16 cellular contexts compared by ENCODE assay signal in the genomic region with DNA sequence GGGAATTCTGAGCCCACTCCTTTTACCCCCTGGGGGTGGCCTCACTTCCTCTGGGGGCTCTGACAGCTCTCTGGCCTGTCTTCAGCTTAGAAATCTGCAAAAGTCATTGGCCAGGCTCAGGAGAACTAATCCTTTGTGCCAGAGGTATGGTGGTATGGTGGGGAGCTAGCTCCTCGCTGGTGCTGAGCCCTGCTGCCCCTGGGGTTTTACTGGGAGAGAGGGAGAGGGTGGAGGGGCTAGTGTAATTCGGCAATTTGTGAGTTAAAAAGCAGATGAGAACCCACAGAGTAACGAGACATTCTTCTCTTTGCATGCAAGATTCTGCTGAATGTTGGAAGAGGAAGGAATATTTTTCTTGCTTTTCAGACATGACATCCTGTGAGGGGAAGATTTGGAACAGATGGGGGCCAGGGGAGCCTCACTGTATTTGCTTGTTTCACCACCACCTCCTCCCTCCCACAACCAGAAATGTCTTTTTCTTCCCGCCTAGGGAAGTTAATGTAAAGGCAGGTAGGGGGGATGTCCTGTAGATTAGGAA.
DNase-seq lines count a peak whose midpoint lies in the region; ATAC-seq and TF ChIP-seq lines count a peak whose summit lies in the region.
"Had no signal": no experiment of that assay in that cellular context is flagged by ENCODE, and none has a peak within 500 bp of the region (broad histone marks: within the 10 kb centered on the region; RNA-seq: fewer than 3 reads in every experiment).

No MANE protein-coding gene starts in this region.

- H3K9me3 ChIP-seq in HUES48 (ENCODE audit: control insufficient read depth, insufficient read depth, low read length) (no peaks in the 10 kb centered on the region), left lung (no peaks in the 10 kb centered on the region), subcutaneous abdominal adipose tissue (ENCODE audit: control insufficient read depth in 5 of 5, low read length in 5 of 5) (no peaks in the 10 kb centered on the region), thyroid gland (no peaks in the 10 kb centered on the region)
- H3K9me3 ChIP-seq: MG63, suprapubic skin had no signal

- H3K4me1 Mint-ChIP-seq in WTC11: peaks cover 45% of the 10 kb centered on the region

- peaks cover 4% of the 10 kb centered on the region for H3K9me3 Mint-ChIP-seq in WTC11

- POLR2A ChIA-PET in WTC11 (lab: Charles Lee): interaction anchor here (0.6 to 1.1 kb wide), 2 partner anchors 63 to 84 kb away, joined by 3 to 4 read pairs; no protein-coding TSS in a partner anchor

- peaks cover 18% of the 10 kb centered on the region for H3K36me3 Mint-ChIP-seq in WTC11
- H3K36me3 Mint-ChIP-seq: CD4-positive, CD25-positive, alpha-beta regulatory T cell had no signal

- no peak for TF ChIP-seq POLR2A in thyroid gland (IDR thresholded peaks at IDR 0.05)

- no peak for TF ChIP-seq CTCF in WTC11 (IDR thresholded peaks at IDR 0.05)
- TF ChIP-seq CTCF in left lung (IDR thresholded peaks at IDR 0.05): no peak
- no peak for TF ChIP-seq CTCF in thyroid gland (IDR thresholded peaks at IDR 0.05)

- peak overlapping the region; percentile 94 for H3K27ac Mint-ChIP-seq in WTC11

- no peaks in the 10 kb centered on the region for H3K36me3 ChIP-seq in HUES48 (ENCODE audit: control insufficient read depth, insufficient read depth, low read length)
- H3K36me3 ChIP-seq in left lung: no peaks in the 10 kb centered on the region
- no peaks in the 10 kb centered on the region for H3K36me3 ChIP-seq in subcutaneous abdominal adipose tissue (ENCODE audit: control insufficient read depth in 5 of 5, insufficient read depth in 5 of 5, low read length in 5 of 5)
- no peaks in the 10 kb centered on the region for H3K36me3 ChIP-seq in thyroid gland
- H3K36me3 ChIP-seq: MG63, suprapubic skin had no signal

- DNase-seq in WTC11 (ENCODE audit: low spot score) (no peak), left lung (no peak), thyroid gland (no peak), DMS114 treated with DMSO at 0.1 percent for 48 hours (lab: John Stamatoyannopoulos, UW; ENCODE audit: unreplicated experiment) (no peak), NCI-H2081 treated with DMSO at 0.1 percent for 48 hours (lab: John Stamatoyannopoulos, UW) (no peak)
- DNase-seq: CD4-positive, CD25-positive, alpha-beta regulatory T cell; H7; hippocampal formation; MG63; naive B cell; NCI-H2029; stimulated activated CD4-positive, alpha-beta T cell treated with anti-CD3 and anti-CD28 coated beads, Interleukin-1b, Interleukin-23, amount 100 ng/mL, for 48 hours had no signal

- H3K9ac ChIP-seq in HUES48 (ENCODE audit: low read depth, low read length) (no peak overlapping the region), subcutaneous abdominal adipose tissue (ENCODE audit: low read length in 5 of 5) (no peak overlapping the region)

- 37 to 55% methylated on average over 4 of the region's 4 CpGs for WGBS in thyroid gland, 2 donors

- intact Hi-C loops in left lung (cut with DNase I): no loop called here
- intact Hi-C loops in thyroid gland (cut with DNase I): no loop called here

- peak overlapping the region; percentile 6; the same call in 1 of the 2 replicates for H3K4me3 Mint-ChIP-seq in WTC11
- H3K4me3 Mint-ChIP-seq: activated T-helper 17 cell treated with anti-CD3 and anti-CD28 coated beads, Interleukin-2, amount 50 U/mL, for 72 hours; CD4-positive, CD25-positive, alpha-beta regulatory T cell had no signal

- peaks cover 22% of the 10 kb centered on the region for H3K4me1 ChIP-seq in HUES48 (ENCODE audit: control insufficient read depth, insufficient read depth, low read length)
- peaks cover 13 to 38% of the 10 kb centered on the region in 2 donors for H3K4me1 ChIP-seq in left lung
- peaks cover 8 to 40% (median 37%) of the 10 kb centered on the region in 5 donors for H3K4me1 ChIP-seq in subcutaneous abdominal adipose tissue (ENCODE audit: control insufficient read depth in 5 of 5, insufficient read depth in 5 of 5, low read length in 5 of 5)
- H3K4me1 ChIP-seq in thyroid gland: peaks cover 24 to 40% of the 10 kb centered on the region in 2 donors

- peak overlapping the region; percentile 65 for H3K27ac ChIP-seq in HUES48 (ENCODE audit: low read depth, low read length)
- peak overlapping the region; percentile 24 to 48 for H3K27ac ChIP-seq in left lung
- H3K27ac ChIP-seq in subcutaneous abdominal adipose tissue (ENCODE audit: low read depth, low read length): peak overlapping the region; percentile 59
- no peak overlapping the region for H3K27ac ChIP-seq in thyroid gland
- H3K27ac ChIP-seq: suprapubic skin had no signal

- no peak overlapping the region for H3K4me3 ChIP-seq in HUES48 (ENCODE audit: low read depth, low read length)
- H3K4me3 ChIP-seq in left lung: no peak overlapping the region
- H3K4me3 ChIP-seq in subcutaneous abdominal adipose tissue (ENCODE audit: low read depth in 1 of 5, low read length in 5 of 5): no peak overlapping the region
- H3K4me3 ChIP-seq in thyroid gland (replicated peaks in 1 of 3): no peak overlapping the region
- H3K4me3 ChIP-seq: MG63, suprapubic skin had no signal

- peaks cover 5% of the 10 kb centered on the region for H3K27me3 Mint-ChIP-seq in WTC11 (ENCODE audit: low read depth)
- H3K27me3 Mint-ChIP-seq: activated T-helper 17 cell treated with anti-CD3 and anti-CD28 coated beads, Interleukin-2, amount 50 U/mL, for 72 hours had no signal

- peak; percentile 69 for ATAC-seq in WTC11
- ATAC-seq in left lung: no peak
- ATAC-seq: activated T-helper 17 cell treated with anti-CD3 and anti-CD28 coated beads, Interleukin-2, amount 50 U/mL, for 72 hours had no signal

- CTCF ChIA-PET in WTC11 (lab: Charles Lee): interaction anchor here (0.7 to 1.8 kb wide), 6 partner anchors 33 to 265 kb away, joined by 3 to 4 read pairs (median 3); no protein-coding TSS in a partner anchor

- H3K27me3 ChIP-seq in HUES48 (ENCODE audit: control insufficient read depth, insufficient read depth, low read length): no peaks in the 10 kb centered on the region
- H3K27me3 ChIP-seq in left lung: no peaks in the 10 kb centered on the region
- no peaks in the 10 kb centered on the region for H3K27me3 ChIP-seq in subcutaneous abdominal adipose tissue (ENCODE audit: control insufficient read depth in 5 of 5, insufficient read depth in 4 of 5, low read length in 5 of 5)
- no peaks in the 10 kb centered on the region for H3K27me3 ChIP-seq in thyroid gland
- H3K27me3 ChIP-seq: MG63, suprapubic skin had no signal

TF ChIP-seq in WTC11, 78 proteins besides CTCF, POLR2A, EP300 and RAD21:
- TF ChIP-seq, protein P1, sequence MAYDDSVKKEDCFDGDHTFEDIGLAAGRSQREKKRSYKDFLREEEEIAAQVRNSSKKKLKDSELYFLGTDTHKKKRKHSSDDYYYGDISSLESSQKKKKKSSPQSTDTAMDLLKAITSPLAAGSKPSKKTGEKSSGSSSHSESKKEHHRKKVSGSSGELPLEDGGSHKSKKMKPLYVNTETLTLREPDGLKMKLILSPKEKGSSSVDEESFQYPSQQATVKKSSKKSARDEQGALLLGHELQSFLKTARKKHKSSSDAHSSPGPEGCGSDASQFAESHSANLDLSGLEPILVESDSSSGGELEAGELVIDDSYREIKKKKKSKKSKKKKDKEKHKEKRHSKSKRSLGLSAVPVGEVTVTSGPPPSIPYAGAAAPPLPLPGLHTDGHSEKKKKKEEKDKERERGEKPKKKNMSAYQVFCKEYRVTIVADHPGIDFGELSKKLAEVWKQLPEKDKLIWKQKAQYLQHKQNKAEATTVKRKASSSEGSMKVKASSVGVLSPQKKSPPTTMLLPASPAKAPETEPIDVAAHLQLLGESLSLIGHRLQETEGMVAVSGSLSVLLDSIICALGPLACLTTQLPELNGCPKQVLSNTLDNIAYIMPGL (CRISPR knock-in tag; IDR thresholded peaks at IDR 0.05): no peak
- no peak for TF ChIP-seq ELF4 (CRISPR knock-in tag; IDR thresholded peaks at IDR 0.05; ENCODE audit: low read depth)
- TF ChIP-seq, protein P2, sequence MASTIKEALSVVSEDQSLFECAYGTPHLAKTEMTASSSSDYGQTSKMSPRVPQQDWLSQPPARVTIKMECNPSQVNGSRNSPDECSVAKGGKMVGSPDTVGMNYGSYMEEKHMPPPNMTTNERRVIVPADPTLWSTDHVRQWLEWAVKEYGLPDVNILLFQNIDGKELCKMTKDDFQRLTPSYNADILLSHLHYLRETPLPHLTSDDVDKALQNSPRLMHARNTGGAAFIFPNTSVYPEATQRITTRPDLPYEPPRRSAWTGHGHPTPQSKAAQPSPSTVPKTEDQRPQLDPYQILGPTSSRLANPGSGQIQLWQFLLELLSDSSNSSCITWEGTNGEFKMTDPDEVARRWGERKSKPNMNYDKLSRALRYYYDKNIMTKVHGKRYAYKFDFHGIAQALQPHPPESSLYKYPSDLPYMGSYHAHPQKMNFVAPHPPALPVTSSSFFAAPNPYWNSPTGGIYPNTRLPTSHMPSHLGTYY (CRISPR knock-in tag; IDR thresholded peaks at IDR 0.05): no peak
- TF ChIP-seq, protein P3, sequence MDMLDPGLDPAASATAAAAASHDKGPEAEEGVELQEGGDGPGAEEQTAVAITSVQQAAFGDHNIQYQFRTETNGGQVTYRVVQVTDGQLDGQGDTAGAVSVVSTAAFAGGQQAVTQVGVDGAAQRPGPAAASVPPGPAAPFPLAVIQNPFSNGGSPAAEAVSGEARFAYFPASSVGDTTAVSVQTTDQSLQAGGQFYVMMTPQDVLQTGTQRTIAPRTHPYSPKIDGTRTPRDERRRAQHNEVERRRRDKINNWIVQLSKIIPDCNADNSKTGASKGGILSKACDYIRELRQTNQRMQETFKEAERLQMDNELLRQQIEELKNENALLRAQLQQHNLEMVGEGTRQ (CRISPR knock-in tag; IDR thresholded peaks at IDR 0.05): no peak
- TF ChIP-seq MXD4 (CRISPR knock-in tag; IDR thresholded peaks at IDR 0.05; ENCODE audit: borderline replicate concordance): no peak

Comparison
In these comparisons a context has a peak if more than half of its experiments do, and no peak if none do; other contexts are left out.
1. H3K27ac ChIP-seq: peak in HUES48 (single experiment), left lung (2 of 2) and subcutaneous abdominal adipose tissue (single experiment); none in thyroid gland (0 of 3).